In genomic region chr10:120415709-120416330, GRCh38 we compare ENCODE assay signal across 18 cellular contexts. TPM values are rescaled to one million over a fixed set of nuclear protein-coding genes. Genes with fewer than 3 reads are reported as not detected.
A peak's percentile ranks its signal among the peaks of the same experiment; 100 is the strongest.
DNase-seq lines count a peak whose midpoint lies in the region; ATAC-seq and TF ChIP-seq lines count a peak whose summit lies in the region.
"Had no signal": no experiment of that assay in that cellular context is flagged by ENCODE, and none has a peak within 500 bp of the region (broad histone marks: within the 10 kb centered on the region; RNA-seq: fewer than 3 reads in every experiment).

No MANE protein-coding gene starts in this region.

- H3K27me3 Mint-ChIP-seq in osteocyte (ENCODE audit: unreplicated experiment) (no peaks in the 10 kb centered on the region), endothelial cell (ENCODE audit: unreplicated experiment) (peaks cover 1% of the 10 kb centered on the region)

- H3K27ac Mint-ChIP-seq in osteocyte (ENCODE audit: unreplicated experiment): no peak overlapping the region
- H3K27ac Mint-ChIP-seq in endothelial cell (ENCODE audit: unreplicated experiment): no peak overlapping the region
- H3K27ac Mint-ChIP-seq: effector memory CD8-positive, alpha-beta T cell had no signal

- H3K4me3 Mint-ChIP-seq in osteocyte (ENCODE audit: unreplicated experiment) (no peak overlapping the region), endothelial cell (ENCODE audit: unreplicated experiment) (no peak overlapping the region)
- H3K4me3 Mint-ChIP-seq: effector memory CD8-positive, alpha-beta T cell had no signal

- H3K4me3 ChIP-seq in astrocyte of the cerebellum (ENCODE audit: low read depth, low read length): no peak overlapping the region
- H3K4me3 ChIP-seq: GM12878, ovary had no signal

- TF ChIP-seq CTCF in astrocyte of the cerebellum (IDR thresholded peaks at IDR 0.05; ENCODE audit: low read depth, low read length, missing control alignments) (no peak), osteocyte (IDR thresholded peaks at IDR 0.05) (no peak), endothelial cell (IDR thresholded peaks at IDR 0.05; ENCODE audit: unreplicated experiment) (no peak)

- H3K4me1 Mint-ChIP-seq in osteocyte (ENCODE audit: unreplicated experiment): peaks cover 12% of the 10 kb centered on the region
- no peaks in the 10 kb centered on the region for H3K4me1 Mint-ChIP-seq in endothelial cell (ENCODE audit: unreplicated experiment)

- no peak for ATAC-seq in GM21526 (IDR thresholded peaks at IDR 0.05; ENCODE audit: low FRiP score, unreplicated experiment)
- ATAC-seq: effector memory CD8-positive, alpha-beta T cell; GM12878 had no signal

- H3K36me3 Mint-ChIP-seq in osteocyte (ENCODE audit: unreplicated experiment): no peaks in the 10 kb centered on the region
- no peaks in the 10 kb centered on the region for H3K36me3 Mint-ChIP-seq in endothelial cell (ENCODE audit: low read depth, unreplicated experiment)

- peak; percentile 87 for DNase-seq in AG08395 (ENCODE audit: low spot score)
- DNase-seq in HT1080 (ENCODE audit: low read depth): peak; percentile 97
- peak; percentile 89 for DNase-seq in astrocyte of the cerebellum (ENCODE audit: low read depth)
- peak; percentile 71 for DNase-seq in hepatic stellate cell (ENCODE audit: low spot score)
- no peak for DNase-seq in osteocyte (ENCODE audit: extremely low spot score, unreplicated experiment)
- DNase-seq in DMS53 (lab: John Stamatoyannopoulos, UW): no peak
- DNase-seq in endothelial cell (ENCODE audit: low spot score): no peak
- DNase-seq: anterior cingulate cortex; DMS153; effector memory CD8-positive, alpha-beta T cell; NCI-H1092 treated with DMSO at 0.1 percent for 48 hours; NCI-H446; ovary; stimulated activated CD8-positive, alpha-beta memory T cell treated with anti-CD3 and anti-CD28 coated beads, Interleukin-4, amount 100 ng/mL, for 48 hours had no signal

- in situ Hi-C loops in astrocyte of the cerebellum (cut with HindIII; ENCODE audit: low sequenced_read_pairs): no loop called here

- H3K9me3 Mint-ChIP-seq in osteocyte (ENCODE audit: unreplicated experiment) (no peaks in the 10 kb centered on the region), endothelial cell (ENCODE audit: unreplicated experiment) (no peaks in the 10 kb centered on the region)

RNA-seq across cellular contexts. Expression of gene PLPP4, which starts 41.2 kb away (rescaled TPM):
- 27.6 and 47.7 TPM in 2 replicates for total RNA-seq in HT1080 (2014; rRNA removed; shearing (Covaris generic))
- polyA plus RNA-seq in HT1080 (2015; cell fraction: cytosol; rRNA removed): 27.2 and 31.9 TPM in 2 replicates
- polyA plus RNA-seq in HT1080 (2015; cell fraction: nucleus; rRNA removed): 25.2 and 26.9 TPM in 2 replicates
- total RNA-seq in osteocyte: 1.9 and 2.0 TPM in 2 replicates
- total RNA-seq in endothelial cell (ENCODE audit: unreplicated experiment): not detected
- total RNA-seq: T-helper 2 cell treated with Interferon-gamma antibody and Interleukin-4, amounts not matched to agents 100 ng/mL and 5 ng/mL, for 36 hours; ureter had no signal

Comparison
In these comparisons a context has a peak if more than half of its experiments do, and no peak if none do; other contexts are left out.
1. DNase-seq: peak in AG08395 (single experiment), HT1080 (single experiment), astrocyte of the cerebellum (single experiment) and hepatic stellate cell (single experiment); none in osteocyte (single experiment), DMS53 (single experiment) and endothelial cell (single experiment).